In the genomic region with DNA sequence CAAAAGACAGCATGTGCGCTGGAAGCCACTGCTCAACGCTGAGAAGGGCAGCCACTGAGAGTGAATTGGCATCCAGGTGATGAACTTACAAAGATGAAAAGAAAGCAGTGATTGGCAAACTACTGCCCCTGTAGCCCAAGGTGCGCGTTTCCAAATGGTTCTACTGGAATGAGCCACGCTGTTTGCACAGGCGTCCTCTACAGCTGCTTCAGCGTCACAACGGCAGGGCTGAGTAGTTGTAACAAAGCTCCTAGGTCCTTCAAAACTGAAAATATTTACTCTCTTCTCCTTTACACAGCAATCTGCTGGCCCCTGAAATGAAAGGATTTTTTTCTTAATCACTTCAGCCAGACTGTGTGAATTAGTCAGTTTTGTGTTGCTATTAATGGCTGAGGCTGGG, we compare ENCODE assay signal across 25 cellular contexts.
"Had no signal": no experiment of that assay in that cellular context is flagged by ENCODE, and none has a peak within 500 bp of the region (broad histone marks: within the 10 kb centered on the region; RNA-seq: fewer than 3 reads in every experiment).

No MANE protein-coding gene starts in this region.

- H3K4me3 ChIP-seq: coronary artery, dorsolateral prefrontal cortex had no signal

- ATAC-seq: activated CD4-positive, CD25-positive, alpha-beta regulatory T cell treated with anti-CD3 and anti-CD28 coated beads, Interleukin-2, amount 50 U/mL, for 24 hours; activated CD8-positive, alpha-beta T cell treated with anti-CD3 and anti-CD28 coated beads for 36 hours; activated T-cell treated with anti-CD3 and anti-CD28 coated beads, Interleukin-2, amount 50 U/mL, for 4 hours; activated T-helper 17 cell treated with anti-CD3 and anti-CD28 coated beads, Interleukin-2, amount 50 U/mL, for 72 hours; esophagus mucosa; T-helper 17 cell had no signal

- H3K27ac ChIP-seq: brain microvascular endothelial cell, coronary artery, dorsolateral prefrontal cortex, WERI-Rb-1 had no signal

- H3K36me3 ChIP-seq: brain microvascular endothelial cell, WERI-Rb-1 had no signal

- DNase-seq: activated B cell treated with CpG ODN at 0.5 μM for 24 hours; activated CD4-positive, alpha-beta T cell treated with anti-CD3 and anti-CD28 coated beads for 48 hours; activated CD4-positive, alpha-beta T cell treated with anti-CD3 and anti-CD28 coated beads, Interleukin-2, amount 50 U/mL, for 1 hour; activated CD4-positive, alpha-beta T cell treated with anti-CD3 and anti-CD28 coated beads, Interleukin-2, amount 50 U/mL, for 48 hours; activated CD8-positive, alpha-beta memory T cell treated with anti-CD3 and anti-CD28 coated beads for 24 hours; activated CD8-positive, alpha-beta T cell treated with anti-CD3 and anti-CD28 coated beads for 36 hours; activated effector memory CD4-positive, alpha-beta T cell treated with Interleukin-2 at 50 U/mL for 16 hours; activated gamma-delta T cell treated with Interleukin-2 at 50 U/mL for 16 hours; activated naive CD4-positive, alpha-beta T cell treated with anti-CD3 and anti-CD28 coated beads, Interleukin-2, amount 50 U/mL, for 16 hours; activated naive CD4-positive, alpha-beta T cell treated with Interleukin-2 at 50 U/mL for 16 hours; activated T-cell treated with anti-CD3 and anti-CD28 coated beads, Interleukin-2, amount 50 U/mL, for 4 hours; amniotic stem cell; anterior cingulate cortex; brain microvascular endothelial cell; dorsolateral prefrontal cortex; effector memory CD4-positive, alpha-beta T cell; endodermal cell; foreskin fibroblast; T-helper 17 cell; T1000; WERI-Rb-1 had no signal

- H3K27me3 ChIP-seq: brain microvascular endothelial cell had no signal
